ENCODE assay signal across 8 cellular contexts in genomic region chr3:25427155-25428002, GRCh38.
DNase-seq lines count a peak whose midpoint lies in the region; ATAC-seq and TF ChIP-seq lines count a peak whose summit lies in the region.

No MANE protein-coding gene starts in this region.

- DNase-seq in HAP-1 (ENCODE audit: low spot score in 2 of 2) (no peak), brain microvascular endothelial cell (peak; percentile 82), islet precursor cell (peak; percentile 54), NAMALWA (ENCODE audit: low spot score) (no peak), DMS153 treated with DMSO at 0.1 percent for 48 hours (lab: John Stamatoyannopoulos, UW; ENCODE audit: unreplicated experiment) (no peak), glomerular visceral epithelial cell (ENCODE audit: extremely low spot score) (no peak)

- in situ Hi-C loops in HAP-1 (cut with MboI; ENCODE audit: low sequenced_read_pairs) (no loop called here), brain microvascular endothelial cell (cut with HindIII; ENCODE audit: low pct_ligation_motif_present, low sequenced_read_pairs) (no loop called here)

- H3K9me3 ChIP-seq in HAP-1 = no peaks in the 10 kb centered on the region

- peak overlapping the region; percentile 31 for H3K4me3 ChIP-seq in HAP-1
- peak overlapping the region; percentile 90 for H3K4me3 ChIP-seq in brain microvascular endothelial cell (ENCODE audit: low read depth, low read length)
- H3K4me3 ChIP-seq in skin epidermis = peak overlapping the region; percentile 16 to 45 (median 29)

- no peak for TF ChIP-seq CTCF in brain microvascular endothelial cell (IDR thresholded peaks at IDR 0.05; ENCODE audit: low read depth, low read length, missing control alignments)

- H3K36me3 ChIP-seq in HAP-1 (replicated peaks) (no peaks in the 10 kb centered on the region), brain microvascular endothelial cell (replicated peaks) (no peaks in the 10 kb centered on the region)

- no peaks in the 10 kb centered on the region; the same call in 1 of the 2 replicates for H3K27me3 ChIP-seq in HAP-1 (ENCODE audit: low read depth)
- no peaks in the 10 kb centered on the region for H3K27me3 ChIP-seq in brain microvascular endothelial cell (replicated peaks)

- no peak for ATAC-seq in activated CD4-positive, CD25-positive, alpha-beta regulatory T cell treated with anti-CD3 and anti-CD28 coated beads, Interleukin-2, amount 50 U/mL, for 24 hours

- peaks cover 23% of the 10 kb centered on the region for H3K4me1 ChIP-seq in HAP-1

- H3K27ac ChIP-seq in brain microvascular endothelial cell = peak overlapping the region; percentile 99
- peak overlapping the region in 9 of 21 experiments; percentile 6 to 75 (median 41) for H3K27ac ChIP-seq in skin epidermis

Comparison
In these comparisons a context has a peak if more than half of its experiments do, and no peak if none do; other contexts are left out.
1. DNase-seq: peak in brain microvascular endothelial cell (single experiment) and islet precursor cell (single experiment); none in HAP-1 (0 of 2), NAMALWA (single experiment), DMS153 treated with DMSO at 0.1 percent for 48 hours (single experiment) and glomerular visceral epithelial cell (single experiment).
2. H3K4me3 ChIP-seq: peak in every context shown above with its lines; median percentile 90 in brain microvascular endothelial cell; 31 in HAP-1; 29 in skin epidermis.